ENCODE assay signal across 8 cellular contexts in genomic region chr11:66289548-66290331, GRCh38. TPM values are rescaled to one million over a fixed set of nuclear protein-coding genes. Genes with fewer than 3 reads are reported as not detected.
DNase-seq lines count a peak whose midpoint lies in the region; ATAC-seq and TF ChIP-seq lines count a peak whose summit lies in the region.

No MANE protein-coding gene starts in this region.

- no peaks in the 10 kb centered on the region for H3K9me3 Mint-ChIP-seq in nephron

- no peak for TF ChIP-seq POLR2A in NB4 (IDR thresholded peaks at IDR 0.05; ENCODE audit: extremely low read depth, insufficient read length)

- peaks cover 9% of the 10 kb centered on the region for H3K4me1 ChIP-seq in HAP-1
- H3K4me1 ChIP-seq in subcutaneous abdominal adipose tissue (ENCODE audit: control insufficient read depth in 5 of 5, insufficient read depth in 5 of 5, low read length in 5 of 5): peaks cover 3 to 43% (median 31%) of the 10 kb centered on the region in 5 donors

- peaks cover 20% of the 10 kb centered on the region for H3K4me1 Mint-ChIP-seq in nephron

- ATAC-seq in esophagus mucosa: peak; percentile 23

- H3K9me3 ChIP-seq in HAP-1 (no peaks in the 10 kb centered on the region), subcutaneous abdominal adipose tissue (ENCODE audit: control insufficient read depth in 5 of 5, low read length in 5 of 5) (no peaks in the 10 kb centered on the region)

- peaks cover 49% of the 10 kb centered on the region for H3K27me3 Mint-ChIP-seq in nephron (ENCODE audit: low read depth)

- in situ Hi-C loops in HAP-1 (cut with MboI; ENCODE audit: low sequenced_read_pairs): no loop called here

- H3K27ac Mint-ChIP-seq in nephron: peak overlapping the region; percentile 93 to 96 (median 94)

- no peaks in the 10 kb centered on the region for H3K36me3 Mint-ChIP-seq in nephron (ENCODE audit: low read depth)

- peak overlapping the region; percentile 74 for H3K27ac ChIP-seq in subcutaneous abdominal adipose tissue (ENCODE audit: low read depth, low read length)

- H3K9ac ChIP-seq in subcutaneous abdominal adipose tissue (ENCODE audit: low read length in 5 of 5): peak overlapping the region in 4 of 5 donors; percentile 36 to 94 (median 58)

- H3K4me3 Mint-ChIP-seq in nephron: peak overlapping the region; percentile 86 to 92 (median 89)

- no peak for TF ChIP-seq CTCF in GM12865 (IDR thresholded peaks at IDR 0.05; ENCODE audit: insufficient read depth, low read depth, low read length, missing control alignments)
- TF ChIP-seq CTCF in NB4 (IDR thresholded peaks at IDR 0.05; ENCODE audit: low read depth, low read length): no peak
- TF ChIP-seq CTCF in nephron (IDR thresholded peaks at IDR 0.05; ENCODE audit: unreplicated experiment in 3 of 3): no peak

- peak; percentile 87 for DNase-seq in GM12865 (ENCODE audit: low read depth)
- peak; percentile 59 to 90 for DNase-seq in HAP-1 (ENCODE audit: low spot score in 2 of 2)
- peak; percentile 89 for DNase-seq in NB4 (ENCODE audit: low read depth)
- peak; percentile 72 for DNase-seq in activated CD8-positive, alpha-beta memory T cell treated with anti-CD3 and anti-CD28 coated beads, Interleukin-2, amount 50 U/mL, for 4 hours
- DNase-seq in mesenteric fat pad (ENCODE audit: low spot score): no peak

- H3K36me3 ChIP-seq in HAP-1 (replicated peaks) (peaks cover 11% of the 10 kb centered on the region), subcutaneous abdominal adipose tissue (ENCODE audit: control insufficient read depth in 5 of 5, insufficient read depth in 5 of 5, low read length in 5 of 5) (peaks cover 0 to 19% (median 4%) of the 10 kb centered on the region in 5 donors)

- H3K4me3 ChIP-seq in GM12865 (ENCODE audit: low read depth, low read length) (peak overlapping the region; percentile 60), HAP-1 (peak overlapping the region; percentile 71), NB4 (ENCODE audit: low read depth, low read length) (peak overlapping the region; percentile 75), subcutaneous abdominal adipose tissue (ENCODE audit: low read depth in 1 of 5, low read length in 5 of 5) (peak overlapping the region; percentile 80 to 90 (median 89))

- H3K27me3 ChIP-seq in HAP-1 (ENCODE audit: low read depth) (peaks cover 29% of the 10 kb centered on the region), subcutaneous abdominal adipose tissue (ENCODE audit: control insufficient read depth in 5 of 5, insufficient read depth in 4 of 5, low read length in 5 of 5) (peaks cover 27 to 35% (median 32%) of the 10 kb centered on the region in 5 donors)

RNA-seq across cellular contexts. Expression of gene YIF1A, which starts 0.8 kb away (rescaled TPM):
- total RNA-seq in esophagus mucosa (69.7 TPM), mesenteric fat pad (81.7 TPM)

RNA-seq across cellular contexts. Expression of gene TMEM151A, which starts 2.0 kb away (rescaled TPM):
- total RNA-seq in esophagus mucosa (not detected), mesenteric fat pad (0.19 TPM)

RNA-seq across cellular contexts. Expression of gene CNIH2, which starts 11.8 kb away (rescaled TPM):
- total RNA-seq in esophagus mucosa: 0.52 TPM
- total RNA-seq in mesenteric fat pad: 0.55 TPM

RNA-seq across cellular contexts. Expression of gene RAB1B, which starts 21.3 kb away (rescaled TPM):
- total RNA-seq in esophagus mucosa (145 TPM), mesenteric fat pad (138 TPM)

RNA-seq across cellular contexts. Expression of gene CD248, which starts 27.1 kb away (rescaled TPM):
- 4.0 TPM for total RNA-seq in esophagus mucosa
- total RNA-seq in mesenteric fat pad: 810 TPM
